In genomic region chr5:166596043-166596442, GRCh38 we compare ENCODE assay signal across 22 cellular contexts.
A peak's percentile ranks its signal among the peaks of the same experiment; 100 is the strongest.
DNase-seq lines count a peak whose midpoint lies in the region; ATAC-seq and TF ChIP-seq lines count a peak whose summit lies in the region.
"Had no signal": no experiment of that assay in that cellular context is flagged by ENCODE, and none has a peak within 500 bp of the region (broad histone marks: within the 10 kb centered on the region; RNA-seq: fewer than 3 reads in every experiment).

No MANE protein-coding gene starts in this region.

- no peaks in the 10 kb centered on the region for H3K9me3 Mint-ChIP-seq in Caco-2 (ENCODE audit: unreplicated experiment)
- H3K9me3 Mint-ChIP-seq in activated naive CD4-positive, alpha-beta T cell treated with anti-CD3 and anti-CD28 coated beads, Interleukin-2, amount 50 U/mL, for 72 hours: peaks cover 14 to 23% of the 10 kb centered on the region in 2 donors

- ATAC-seq in GM21360 (IDR thresholded peaks at IDR 0.05; ENCODE audit: unreplicated experiment): no peak
- ATAC-seq in activated naive CD4-positive, alpha-beta T cell treated with anti-CD3 and anti-CD28 coated beads, Interleukin-2, amount 50 U/mL, for 72 hours: no peak
- ATAC-seq: A549, HepG2 had no signal

- H3K27ac Mint-ChIP-seq in Caco-2 (ENCODE audit: unreplicated experiment): peak overlapping the region; percentile 58
- no peak overlapping the region for H3K27ac Mint-ChIP-seq in activated naive CD4-positive, alpha-beta T cell treated with anti-CD3 and anti-CD28 coated beads, Interleukin-2, amount 50 U/mL, for 72 hours
- H3K27ac Mint-ChIP-seq: CD4-positive, alpha-beta T cell had no signal

- H3K27ac ChIP-seq in A673 (ENCODE audit: low read depth, low read length, poor library complexity, severe bottlenecking) (no peak overlapping the region), brain microvascular endothelial cell (no peak overlapping the region)
- H3K27ac ChIP-seq: A549, BLaER1, HL-60, Peyer's patch, SJCRH30 had no signal

- POLR2A ChIA-PET in A673 (lab: Charles Lee; ENCODE audit: low non-redundant PET) (interaction anchor here (0.6 to 0.8 kb wide), 2 partner anchors 211 to 1388 kb away, joined by 4 to 6 read pairs; no protein-coding TSS in a partner anchor), Caco-2 (lab: Charles Lee) (no interaction called here)

- no peak overlapping the region for H3K4me3 ChIP-seq in A673 (ENCODE audit: low read depth, low read length, poor library complexity, severe bottlenecking)
- H3K4me3 ChIP-seq in Caco-2 (ENCODE audit: low read depth, low read length): no peak overlapping the region
- H3K4me3 ChIP-seq in brain microvascular endothelial cell (ENCODE audit: low read depth, low read length): no peak overlapping the region
- H3K4me3 ChIP-seq: A549, BLaER1, Peyer's patch, SJCRH30 had no signal

- peaks cover 9% of the 10 kb centered on the region for H3K4me1 Mint-ChIP-seq in Caco-2 (ENCODE audit: low read depth, unreplicated experiment)

- intact Hi-C loops in A673 (cut with micrococcal nuclease; ENCODE audit: unreplicated experiment): no loop called here
- intact Hi-C loops in Caco-2 (cut with micrococcal nuclease; ENCODE audit: unreplicated experiment): no loop called here

- no peaks in the 10 kb centered on the region for H3K36me3 Mint-ChIP-seq in Caco-2 (ENCODE audit: insufficient read depth, unreplicated experiment)
- H3K36me3 Mint-ChIP-seq in activated naive CD4-positive, alpha-beta T cell treated with anti-CD3 and anti-CD28 coated beads, Interleukin-2, amount 50 U/mL, for 72 hours: no peaks in the 10 kb centered on the region

- H3K4me3 Mint-ChIP-seq in Caco-2 (ENCODE audit: unreplicated experiment): no peak overlapping the region
- H3K4me3 Mint-ChIP-seq: CD4-positive, alpha-beta T cell had no signal

- H3K9me3 ChIP-seq in A673 (ENCODE audit: low read depth, low read length, poor library complexity, severe bottlenecking) (no peaks in the 10 kb centered on the region), Caco-2 (no peaks in the 10 kb centered on the region)
- H3K9me3 ChIP-seq: A549, BLaER1, Peyer's patch, SJCRH30 had no signal

- TF ChIP-seq CTCF in A673 (conservative IDR thresholded peaks at IDR 0.05; ENCODE audit: low read depth, low read length): no peak
- no peak for TF ChIP-seq CTCF in Caco-2 (IDR thresholded peaks at IDR 0.05; ENCODE audit: insufficient read depth in 1 of 2, low read depth in 1 of 2, low read length in 1 of 2, severe bottlenecking in 1 of 2, unreplicated experiment in 1 of 2)
- TF ChIP-seq CTCF in brain microvascular endothelial cell (IDR thresholded peaks at IDR 0.05; ENCODE audit: low read depth, low read length, missing control alignments): no peak

- in situ Hi-C loops in brain microvascular endothelial cell (cut with HindIII; ENCODE audit: low pct_ligation_motif_present, low sequenced_read_pairs): no loop called here

- no peaks in the 10 kb centered on the region for H3K27me3 ChIP-seq in A673 (replicated peaks; ENCODE audit: insufficient read depth, low read depth, low read length, poor library complexity)
- no peaks in the 10 kb centered on the region for H3K27me3 ChIP-seq in Caco-2 (replicated peaks; ENCODE audit: control insufficient read depth, insufficient read depth, low read length)
- H3K27me3 ChIP-seq in brain microvascular endothelial cell (replicated peaks): no peaks in the 10 kb centered on the region
- H3K27me3 ChIP-seq: BLaER1, Peyer's patch, SJCRH30 had no signal

- peak; percentile 60 for DNase-seq in A673 (ENCODE audit: low spot score)
- no peak for DNase-seq in Caco-2
- peak; percentile 32 to 79 for DNase-seq in NCI-H524 (lab: John Stamatoyannopoulos, UW)
- peak; percentile 28 for DNase-seq in SK-N-DZ (ENCODE audit: low spot score)
- DNase-seq in brain microvascular endothelial cell: no peak
- no peak for DNase-seq in activated naive CD4-positive, alpha-beta T cell treated with anti-CD3 and anti-CD28 coated beads, Interleukin-2, amount 50 U/mL, for 72 hours (ENCODE audit: low spot score in 2 of 2)
- no peak for DNase-seq in foreskin melanocyte
- DNase-seq: CD4-positive, alpha-beta T cell; DMS153; GOT3; HCEC 1CT; KBM-7; NCI-H1694; NCI-H510A; Peyer's patch; T-helper 1 cell had no signal

- BruUV-seq in A673 (replicated peaks; lab: Mats Ljungman, UMichigan) (no TSS peak), Caco-2 (replicated peaks; lab: Mats Ljungman, UMichigan) (no TSS peak)

- H3K36me3 ChIP-seq in A673 (ENCODE audit: insufficient read depth, low read length, poor library complexity, severe bottlenecking) (no peaks in the 10 kb centered on the region), Caco-2 (ENCODE audit: control insufficient read depth, insufficient read depth, low read length) (no peaks in the 10 kb centered on the region), brain microvascular endothelial cell (replicated peaks) (no peaks in the 10 kb centered on the region)
- H3K36me3 ChIP-seq: BLaER1, Peyer's patch, SJCRH30 had no signal

- peaks cover 8% of the 10 kb centered on the region for H3K4me1 ChIP-seq in A673 (ENCODE audit: insufficient read depth, low read length, poor library complexity, severe bottlenecking)
- H3K4me1 ChIP-seq in Caco-2: no peaks in the 10 kb centered on the region; the same call in 1 of the 2 replicates
- H3K4me1 ChIP-seq: A549, BLaER1, Peyer's patch, SJCRH30 had no signal

- no peaks in the 10 kb centered on the region for H3K27me3 Mint-ChIP-seq in Caco-2 (ENCODE audit: insufficient read depth, unreplicated experiment)
- H3K27me3 Mint-ChIP-seq: CD4-positive, alpha-beta T cell had no signal

- CTCF ChIA-PET in A673 (lab: Charles Lee): no interaction called here
- CTCF ChIA-PET in Caco-2 (lab: Charles Lee): no interaction called here

Comparison
In these comparisons a context has a peak if more than half of its experiments do, and no peak if none do; other contexts are left out.
1. DNase-seq: peak in A673 (single experiment), NCI-H524 (2 of 2) and SK-N-DZ (single experiment); none in Caco-2 (0 of 2), brain microvascular endothelial cell (single experiment), activated naive CD4-positive, alpha-beta T cell treated with anti-CD3 and anti-CD28 coated beads, Interleukin-2, amount 50 U/mL, for 72 hours (0 of 2) and foreskin melanocyte (single experiment).